In genomic region chr14:45134051-45134958, GRCh38 we compare ENCODE assay signal across 8 cellular contexts. TPM values are rescaled to one million over a fixed set of nuclear protein-coding genes. Genes with fewer than 3 reads are reported as not detected.
DNase-seq lines count a peak whose midpoint lies in the region; ATAC-seq and TF ChIP-seq lines count a peak whose summit lies in the region.

TSS of gene FKBP3 (minus strand) at chr14:45134481. CDS start at chr14:45134456, 25 bp downstream.

- H3K9me3 Mint-ChIP-seq in chondrocyte (ENCODE audit: low read depth) = no peaks in the 10 kb centered on the region

- peaks cover 57% of the 10 kb centered on the region for H3K4me1 Mint-ChIP-seq in chondrocyte (ENCODE audit: low read depth)

- peak within 1 kb of the TSS; percentile 58 for H3K4me3 ChIP-seq in kidney epithelial cell (ENCODE audit: low read depth, low read length)

- H3K36me3 Mint-ChIP-seq in chondrocyte (ENCODE audit: low read depth) = peaks cover 1% of the 10 kb centered on the region

- TF ChIP-seq CTCF in chondrocyte (IDR thresholded peaks at IDR 0.05) (peak; percentile 64), kidney epithelial cell (IDR thresholded peaks at IDR 0.05; ENCODE audit: insufficient read depth, low read length, poor library complexity, severe bottlenecking) (peak; percentile 5)

- H3K4me3 Mint-ChIP-seq in chondrocyte (ENCODE audit: unreplicated experiment) = peak within 1 kb of the TSS; percentile 100

- ATAC-seq in GM19035 (IDR thresholded peaks at IDR 0.05; ENCODE audit: unreplicated experiment) = peak; percentile 88
- ATAC-seq in HG03378 (IDR thresholded peaks at IDR 0.05; ENCODE audit: unreplicated experiment) = peak; percentile 90

- H3K27me3 Mint-ChIP-seq in chondrocyte (ENCODE audit: low read depth) = no peaks in the 10 kb centered on the region

- H3K27ac Mint-ChIP-seq in chondrocyte (ENCODE audit: unreplicated experiment) = peak within 1 kb of the TSS; percentile 99

- H3K36me3 ChIP-seq in kidney epithelial cell (ENCODE audit: control insufficient read depth, insufficient read depth, low read length) = no peaks in the 10 kb centered on the region

- H3K27me3 ChIP-seq in kidney epithelial cell (ENCODE audit: control insufficient read depth, insufficient read depth, low read length) = no peaks in the 10 kb centered on the region

- DNase-seq in AG20443 (ENCODE audit: low spot score) = peak; percentile 99
- peak; percentile 99 for DNase-seq in NCI-H460 (ENCODE audit: extremely low read depth, low read depth)
- peak; percentile 92 for DNase-seq in activated CD4-positive, alpha-beta T cell treated with anti-CD3 and anti-CD28 coated beads for 1 hour
- peak; percentile 98 for DNase-seq in chondrocyte (ENCODE audit: low spot score)
- peak; percentile 98 for DNase-seq in kidney epithelial cell (ENCODE audit: low read depth)
- DNase-seq in stimulated activated CD4-positive, alpha-beta T cell treated with anti-CD3 and anti-CD28 coated beads, Interleukin-1b, Interleukin-23, amount 100 ng/mL, for 1 hour (ENCODE audit: low read depth in 2 of 2) = peak; percentile 89

RNA-seq across cellular contexts. Expression of gene FKBP3, which starts in this region (rescaled TPM):
- 116 and 131 TPM in 2 replicates for total RNA-seq in NCI-H460 (2014; rRNA removed; shearing (Covaris generic))
- polyA plus RNA-seq in NCI-H460 (2014; cell fraction: nucleus; rRNA removed) = 75.8 and 105 TPM in 2 replicates
- total RNA-seq in chondrocyte = 49.1 to 70.1 TPM (median 49.6 TPM) in 3 replicates
- total RNA-seq in kidney epithelial cell = 40.7 and 44.7 TPM in 2 replicates

Comparison
In these comparisons a context has a peak if more than half of its experiments do, and no peak if none do; other contexts are left out.
1. Peak in every context shown above with its lines: DNase-seq, ATAC-seq and H3K4me3 ChIP-seq.